1 cellular context compared by ENCODE assay signal in genomic region chr1:236636017-236636416, GRCh38.
TF ChIP-seq lines count a peak whose summit lies in the region.

No MANE protein-coding gene starts in this region.

TF ChIP-seq in HepG2, 621 proteins besides CTCF, POLR2A, EP300 and RAD21 (continued from another document):
- no peak for TF ChIP-seq PRDM15 (CRISPR knock-in tag; IDR thresholded peaks at IDR 0.05)
- TF ChIP-seq, protein P1, sequence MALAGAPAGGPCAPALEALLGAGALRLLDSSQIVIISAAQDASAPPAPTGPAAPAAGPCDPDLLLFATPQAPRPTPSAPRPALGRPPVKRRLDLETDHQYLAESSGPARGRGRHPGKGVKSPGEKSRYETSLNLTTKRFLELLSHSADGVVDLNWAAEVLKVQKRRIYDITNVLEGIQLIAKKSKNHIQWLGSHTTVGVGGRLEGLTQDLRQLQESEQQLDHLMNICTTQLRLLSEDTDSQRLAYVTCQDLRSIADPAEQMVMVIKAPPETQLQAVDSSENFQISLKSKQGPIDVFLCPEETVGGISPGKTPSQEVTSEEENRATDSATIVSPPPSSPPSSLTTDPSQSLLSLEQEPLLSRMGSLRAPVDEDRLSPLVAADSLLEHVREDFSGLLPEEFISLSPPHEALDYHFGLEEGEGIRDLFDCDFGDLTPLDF (CRISPR knock-in tag; IDR thresholded peaks at IDR 0.05) = no peak
- TF ChIP-seq, protein P2, sequence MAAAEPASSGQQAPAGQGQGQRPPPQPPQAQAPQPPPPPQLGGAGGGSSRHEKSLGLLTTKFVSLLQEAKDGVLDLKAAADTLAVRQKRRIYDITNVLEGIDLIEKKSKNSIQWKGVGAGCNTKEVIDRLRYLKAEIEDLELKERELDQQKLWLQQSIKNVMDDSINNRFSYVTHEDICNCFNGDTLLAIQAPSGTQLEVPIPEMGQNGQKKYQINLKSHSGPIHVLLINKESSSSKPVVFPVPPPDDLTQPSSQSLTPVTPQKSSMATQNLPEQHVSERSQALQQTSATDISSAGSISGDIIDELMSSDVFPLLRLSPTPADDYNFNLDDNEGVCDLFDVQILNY (CRISPR knock-in tag; conservative IDR thresholded peaks at IDR 0.05) = no peak
- no peak for TF ChIP-seq SCMH1 (CRISPR knock-in tag; IDR thresholded peaks at IDR 0.05; ENCODE audit: borderline replicate concordance)
- TF ChIP-seq SP140L (CRISPR knock-in tag; IDR thresholded peaks at IDR 0.05; ENCODE audit: borderline replicate concordance) = no peak
- no peak for TF ChIP-seq CBX5 (CRISPR knock-in tag; IDR thresholded peaks at IDR 0.05; ENCODE audit: borderline replicate concordance)
- no peak for TF ChIP-seq NR2F6 (IDR thresholded peaks at IDR 0.05)
- no peak for TF ChIP-seq NR2F6 (CRISPR knock-in tag; IDR thresholded peaks at IDR 0.05)
